In the genomic region with DNA sequence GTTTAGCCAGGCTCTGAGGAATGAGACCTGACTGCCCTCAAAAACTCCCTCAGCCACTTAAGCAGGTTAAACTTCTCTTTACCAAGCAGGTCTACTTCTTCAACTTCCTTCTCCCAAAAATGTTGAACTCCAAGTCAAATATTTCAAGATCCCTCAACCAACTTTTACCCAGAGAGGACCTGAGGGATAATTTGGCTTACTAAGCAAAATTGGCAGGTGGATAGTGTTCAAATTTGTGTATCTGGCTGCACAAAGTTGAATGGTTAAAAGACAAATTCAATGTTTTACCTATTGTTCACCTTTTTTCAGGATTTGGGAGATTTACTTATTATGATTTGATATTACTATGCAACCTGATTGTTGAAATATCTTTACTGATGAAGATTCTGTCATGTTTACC, we compare ENCODE assay signal across 9 cellular contexts.
"Had no signal": no experiment of that assay in that cellular context is flagged by ENCODE, and none has a peak within 500 bp of the region (broad histone marks: within the 10 kb centered on the region; RNA-seq: fewer than 3 reads in every experiment).

No MANE protein-coding gene starts in this region.

- H3K4me2 ChIP-seq: KMS-11 had no signal

- H2AFZ ChIP-seq: GM23248 had no signal

- H3K9me3 ChIP-seq: HAP-1 had no signal

- H3K9me3 Mint-ChIP-seq: HFFc6 had no signal

- ATAC-seq: HCT116 had no signal

- H3K27ac ChIP-seq: GM23248, KMS-11 had no signal

- DNase-seq: GM23248, GOT3, H7, HFFc6, KBM-7 had no signal

- H3K9ac ChIP-seq: GM23248, KMS-11 had no signal

- FAIRE-seq: HTR-8/SVneo had no signal

- H3K36me3 ChIP-seq: HAP-1 had no signal

- H3K4me3 ChIP-seq: GM23248, HAP-1 had no signal

- H3K27ac Mint-ChIP-seq: HFFc6 had no signal

- H3K4me3 Mint-ChIP-seq: HFFc6 had no signal
